Comparison of ENCODE assay signal across 1 cellular context in genomic region chr11:61890536-61891330, GRCh38.
TF ChIP-seq lines count a peak whose summit lies in the region.

No MANE protein-coding gene starts in this region.

TF ChIP-seq in IMR-90, 13 proteins besides CTCF, POLR2A, EP300 and RAD21:
- peak; percentile 81 for TF ChIP-seq USF2 (IDR thresholded peaks at IDR 0.05; ENCODE audit: low read depth, low read length)
- TF ChIP-seq NFE2L2 (IDR thresholded peaks at IDR 0.05; ENCODE audit: low read depth, low read length): no peak
- no peak for TF ChIP-seq SMC3 (IDR thresholded peaks at IDR 0.05; ENCODE audit: low read depth, low read length)
- TF ChIP-seq ELK1 (IDR thresholded peaks at IDR 0.05; ENCODE audit: borderline replicate concordance, low read depth, low read length): no peak
- TF ChIP-seq FOS (IDR thresholded peaks at IDR 0.05; ENCODE audit: low read depth, low read length): peak; percentile 76
- no peak; the same call in none of the 2 replicates for TF ChIP-seq MAZ (IDR thresholded peaks at IDR 0.05; ENCODE audit: borderline replicate concordance, low read depth, low read length)
- peak; percentile 50; the same call in 1 of the 2 replicates for TF ChIP-seq CEBPB (IDR thresholded peaks at IDR 0.05; ENCODE audit: low read depth, low read length)
- peak; percentile 88 for TF ChIP-seq MXI1 (IDR thresholded peaks at IDR 0.05; ENCODE audit: borderline replicate concordance, low read depth, low read length)
- TF ChIP-seq CHD1 (IDR thresholded peaks at IDR 0.05; ENCODE audit: low read depth, low read length): no peak
- TF ChIP-seq RFX5 (IDR thresholded peaks at IDR 0.05; ENCODE audit: low read depth, low read length): no peak
- TF ChIP-seq MAFK (IDR thresholded peaks at IDR 0.05; ENCODE audit: low read depth, low read length): no peak
- TF ChIP-seq BHLHE40 (IDR thresholded peaks at IDR 0.05; ENCODE audit: low read depth, low read length): peak; percentile 95
- TF ChIP-seq RCOR1 (IDR thresholded peaks at IDR 0.05; ENCODE audit: insufficient replicate concordance, low read length): peak; percentile 46
